ENCODE assay signal across 29 cellular contexts in genomic region chr7:27207348-27207985, GRCh38. TPM values are rescaled to one million over a fixed set of nuclear protein-coding genes. Genes with fewer than 3 reads are reported as not detected.
"Had no signal": no experiment of that assay in that cellular context is flagged by ENCODE, and none has a peak within 500 bp of the region (broad histone marks: within the 10 kb centered on the region; RNA-seq: fewer than 3 reads in every experiment).

No MANE protein-coding gene starts in this region.

- H3K4me3 ChIP-seq: breast epithelium, esophagus muscularis mucosa, heart left ventricle, left lung, lower lobe of right lung, skin epidermis, upper lobe of left lung had no signal

- H3K9me3 ChIP-seq: breast epithelium, esophagus muscularis mucosa, heart left ventricle, left lung, lower lobe of right lung, upper lobe of left lung had no signal

- H3K27ac ChIP-seq: breast epithelium, esophagus muscularis mucosa, foreskin keratinocyte, heart left ventricle, left lung, lower lobe of right lung, skin epidermis, upper lobe of left lung had no signal

- ATAC-seq: activated CD8-positive, alpha-beta T cell treated with anti-CD3 and anti-CD28 coated beads for 36 hours; activated naive CD8-positive, alpha-beta T cell treated with anti-CD3 and anti-CD28 coated beads, Interleukin-2, amount 50 U/mL, for 24 hours; foreskin keratinocyte; heart left ventricle; left lung; lower lobe of right lung; natural killer cell treated with Interleukin-12 subunit alpha and Interleukin-12 subunit beta and Interleukin-15 and Interleukin-18, amount 100 ng/mL, for 72 hours; sciatic nerve; stimulated activated effector memory CD8-positive, alpha-beta T cell treated with anti-CD3 and anti-CD28 coated beads, Interleukin-12 subunit alpha, Interleukin-12 subunit beta, amount 100 ng/mL, for 72 hours; stimulated activated naive CD8-positive, alpha-beta T cell treated with anti-CD3 and anti-CD28 coated beads, Interleukin-15, amount 100 ng/mL, for 72 hours had no signal

- H3K36me3 ChIP-seq: breast epithelium, esophagus muscularis mucosa, heart left ventricle, left lung, lower lobe of right lung, upper lobe of left lung had no signal

- H3K4me1 ChIP-seq: foreskin keratinocyte had no signal

- DNase-seq: activated B cell treated with CpG ODN at 0.5 μM for 24 hours; activated CD4-positive, alpha-beta T cell treated with anti-CD3 and anti-CD28 coated beads, Interleukin-2, amount 50 U/mL, for 1 hour; activated CD8-positive, alpha-beta T cell treated with anti-CD3 and anti-CD28 coated beads for 36 hours; activated naive CD8-positive, alpha-beta T cell treated with anti-CD3 and anti-CD28 coated beads, Interleukin-2, amount 50 U/mL, for 24 hours; activated T-cell treated with anti-CD3 and anti-CD28 coated beads, Interleukin-2, amount 50 U/mL, for 48 hours; amygdala; central memory CD4-positive, alpha-beta T cell; foreskin keratinocyte; heart left ventricle; kidney glomerular epithelial cell; left lung; lower lobe of right lung; mesenchymal stem cell; posterior cingulate gyrus; stimulated activated CD4-positive, alpha-beta T cell treated with anti-CD3 and anti-CD28 coated beads, Interleukin-4, amount 100 ng/mL, for 24 hours; stimulated activated naive CD8-positive, alpha-beta T cell treated with anti-CD3 and anti-CD28 coated beads, Interleukin-15, amount 100 ng/mL, for 72 hours; substantia nigra; T-helper 2 cell had no signal

RNA-seq across cellular contexts. Expression of gene HOXA13, which starts 7.6 kb away (rescaled TPM):
- total RNA-seq: activated B cell treated with CpG ODN at 0.5 μM for 24 hours; activated CD8-positive, alpha-beta T cell treated with anti-CD3 and anti-CD28 coated beads for 36 hours; activated T-helper 2 cell treated with anti-CD3 and anti-CD28 coated beads, Interferon-gamma antibody, Interleukin-2, Interleukin-4, amounts not matched to agents 10 μg/mL and 5 μg/mL and 100 μg/mL, durations not matched to agents 14 hours and 24 hours and 36 hours; esophagus muscularis mucosa; foreskin keratinocyte; heart left ventricle; left lung; lower lobe of right lung; natural killer cell treated with Interleukin-12 subunit alpha and Interleukin-12 subunit beta and Interleukin-15 and Interleukin-18, amount 100 ng/mL, for 72 hours; upper lobe of left lung had no signal

RNA-seq across cellular contexts. Expression of gene HOXA11, which starts 22.4 kb away (rescaled TPM):
- total RNA-seq: activated B cell treated with CpG ODN at 0.5 μM for 24 hours; activated T-helper 2 cell treated with anti-CD3 and anti-CD28 coated beads, Interferon-gamma antibody, Interleukin-2, Interleukin-4, amounts not matched to agents 10 μg/mL and 5 μg/mL and 100 μg/mL, durations not matched to agents 14 hours and 24 hours and 36 hours; esophagus muscularis mucosa; heart left ventricle; lower lobe of right lung; upper lobe of left lung had no signal

RNA-seq across cellular contexts. Expression of gene HOXA10, which starts 33.3 kb away (rescaled TPM):
- total RNA-seq: activated CD8-positive, alpha-beta T cell treated with anti-CD3 and anti-CD28 coated beads for 36 hours; activated T-helper 2 cell treated with anti-CD3 and anti-CD28 coated beads, Interferon-gamma antibody, Interleukin-2, Interleukin-4, amounts not matched to agents 10 μg/mL and 5 μg/mL and 100 μg/mL, durations not matched to agents 14 hours and 24 hours and 36 hours; esophagus muscularis mucosa had no signal

RNA-seq across cellular contexts. Expression of gene EVX1, which starts 35.1 kb away (rescaled TPM):
- total RNA-seq: activated B cell treated with CpG ODN at 0.5 μM for 24 hours; activated CD8-positive, alpha-beta T cell treated with anti-CD3 and anti-CD28 coated beads for 36 hours; activated T-helper 2 cell treated with anti-CD3 and anti-CD28 coated beads, Interferon-gamma antibody, Interleukin-2, Interleukin-4, amounts not matched to agents 10 μg/mL and 5 μg/mL and 100 μg/mL, durations not matched to agents 14 hours and 24 hours and 36 hours; breast epithelium; esophagus muscularis mucosa; foreskin keratinocyte; heart left ventricle; left lung; lower lobe of right lung; myocyte; natural killer cell treated with Interleukin-12 subunit alpha and Interleukin-12 subunit beta and Interleukin-15 and Interleukin-18, amount 100 ng/mL, for 72 hours; osteoblast; renal cortical epithelial cell; sciatic nerve; upper lobe of left lung had no signal

RNA-seq across cellular contexts. Expression of gene HOXA9, which starts 42.1 kb away (rescaled TPM):
- total RNA-seq: activated B cell treated with CpG ODN at 0.5 μM for 24 hours; activated CD8-positive, alpha-beta T cell treated with anti-CD3 and anti-CD28 coated beads for 36 hours; activated T-helper 2 cell treated with anti-CD3 and anti-CD28 coated beads, Interferon-gamma antibody, Interleukin-2, Interleukin-4, amounts not matched to agents 10 μg/mL and 5 μg/mL and 100 μg/mL, durations not matched to agents 14 hours and 24 hours and 36 hours had no signal
